Comparison of ENCODE assay signal across 8 cellular contexts in the genomic region with DNA sequence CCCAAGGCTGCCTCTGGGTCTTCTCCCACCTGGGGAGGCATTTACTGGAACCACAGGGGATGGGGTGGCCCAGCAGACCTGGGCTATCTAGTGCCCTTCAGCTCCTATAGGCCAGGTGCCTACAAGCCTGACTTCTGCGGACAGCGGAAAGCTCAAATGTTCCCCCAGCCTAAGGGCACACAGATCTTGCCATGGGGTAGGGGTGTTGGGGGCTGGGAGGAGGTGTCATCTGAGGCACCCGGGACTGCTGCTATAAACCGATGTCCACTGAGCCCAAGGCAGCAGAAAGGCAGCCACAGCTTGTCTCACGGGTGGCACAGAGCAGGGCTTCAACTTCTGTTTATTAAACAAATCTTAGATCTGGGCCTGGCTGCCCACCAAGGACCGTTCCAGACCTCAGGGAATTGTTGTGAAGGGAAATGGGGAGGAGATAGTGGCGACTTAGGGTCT. TPM values are rescaled to one million over a fixed set of nuclear protein-coding genes. Genes with fewer than 3 reads are reported as not detected.
DNase-seq lines count a peak whose midpoint lies in the region; ATAC-seq and TF ChIP-seq lines count a peak whose summit lies in the region.

No MANE protein-coding gene starts in this region.

- WGBS in right cardiac atrium = 55% methylated on average over 7 of the region's 7 CpGs

- H3K4me1 ChIP-seq in right cardiac atrium (ENCODE audit: control insufficient read depth, insufficient read depth, low read length) (peaks cover 24% of the 10 kb centered on the region), skeletal muscle tissue (ENCODE audit: control insufficient read depth in 3 of 3, insufficient read depth in 3 of 3, low read length in 3 of 3) (peaks cover 35 to 60% (median 54%) of the 10 kb centered on the region in 3 donors)

- peak overlapping the region; percentile 48 to 79 (median 72) for H3K9ac ChIP-seq in skeletal muscle tissue (ENCODE audit: low read depth in 1 of 3, low read length in 3 of 3)

- peak overlapping the region; percentile 24 for H3K27ac Mint-ChIP-seq in activated B cell treated with CpG ODN at 0.5 μM for 24 hours

- DNase-seq in H7 (peak; percentile 52), activated B cell treated with CpG ODN at 0.5 μM for 24 hours (no peak), right cardiac atrium (peak in 1 of 3 donors; percentile 64), NCI-H1048 (lab: John Stamatoyannopoulos, UW) (no peak), HPDE6-E6E7 (ENCODE audit: extremely low spot score) (no peak)
- no peak for DNase-seq in stimulated activated CD4-positive, alpha-beta T cell treated with anti-CD3 and anti-CD28 coated beads, Interleukin-1b, Interleukin-23, amount 100 ng/mL, for 48 hours

- peak overlapping the region; percentile 76 for H3K4me3 Mint-ChIP-seq in activated B cell treated with CpG ODN at 0.5 μM for 24 hours

- ATAC-seq in activated B cell treated with CpG ODN at 0.5 μM for 24 hours (ENCODE audit: low read depth) = no peak
- no peak for ATAC-seq in right cardiac atrium
- no peak for ATAC-seq in HG03159 (IDR thresholded peaks at IDR 0.05; ENCODE audit: unreplicated experiment)

- H3K4me1 Mint-ChIP-seq in activated B cell treated with CpG ODN at 0.5 μM for 24 hours = peaks cover 60% of the 10 kb centered on the region

- H3K4me3 ChIP-seq in H7 (ENCODE audit: insufficient read depth, low read depth, low read length) = no peak overlapping the region
- H3K4me3 ChIP-seq in right cardiac atrium (ENCODE audit: low read length) = peak overlapping the region; percentile 52
- peak overlapping the region; percentile 60 to 72 (median 64) for H3K4me3 ChIP-seq in skeletal muscle tissue (ENCODE audit: low read length in 3 of 3)

- H3K27me3 Mint-ChIP-seq in activated B cell treated with CpG ODN at 0.5 μM for 24 hours = no peaks in the 10 kb centered on the region

- intact Hi-C loops in activated B cell treated with CpG ODN at 0.5 μM for 24 hours (cut with micrococcal nuclease) = loop anchor here (1.0 kb wide), 3 partner anchors 27 to 124 kb away; partner anchors contain the start of gene INPP5K
- intact Hi-C loops in right cardiac atrium (cut with DNase I) = no loop called here

- H3K9me3 Mint-ChIP-seq in activated B cell treated with CpG ODN at 0.5 μM for 24 hours = no peaks in the 10 kb centered on the region

- POLR2A ChIA-PET in activated B cell treated with CpG ODN at 0.5 μM for 24 hours (lab: Charles Lee) = interaction anchor here (0.9 to 3.6 kb wide), 7 partner anchors 9 to 89 kb away, joined by 3 to 24 read pairs (median 10); partner anchors contain the start of genes CRK and YWHAE

- no peak for TF ChIP-seq CTCF in activated B cell treated with CpG ODN at 0.5 μM for 24 hours (IDR thresholded peaks at IDR 0.05)

- H3K36me3 Mint-ChIP-seq in activated B cell treated with CpG ODN at 0.5 μM for 24 hours (ENCODE audit: low read depth) = peaks cover 12% of the 10 kb centered on the region

- H3K27ac ChIP-seq in right cardiac atrium (ENCODE audit: low read length) (peak overlapping the region; percentile 94), skeletal muscle tissue (ENCODE audit: low read depth, low read length) (peak overlapping the region; percentile 85)

- H3K9me3 ChIP-seq in right cardiac atrium (ENCODE audit: control insufficient read depth, low read length) (no peaks in the 10 kb centered on the region), skeletal muscle tissue (ENCODE audit: control insufficient read depth in 3 of 3, low read length in 3 of 3) (no peaks in the 10 kb centered on the region)

- H3K27me3 ChIP-seq in H7 (ENCODE audit: control insufficient read depth, insufficient read depth, low read length) (peaks cover 4% of the 10 kb centered on the region; the same call in 1 of the 2 replicates), right cardiac atrium (ENCODE audit: control insufficient read depth, insufficient read depth) (no peaks in the 10 kb centered on the region), skeletal muscle tissue (ENCODE audit: control insufficient read depth in 3 of 3, insufficient read depth in 3 of 3, low read length in 3 of 3) (no peaks in the 10 kb centered on the region)

- CTCF ChIA-PET in activated B cell treated with CpG ODN at 0.5 μM for 24 hours (lab: Charles Lee) = interaction anchor here (2.1 kb wide), 1 partner anchor 27 kb away, joined by 12 read pairs; the partner anchor contains the start of gene INPP5K

- H3K36me3 ChIP-seq in H7 (replicated peaks; ENCODE audit: control insufficient read depth, insufficient read depth, low read length) (no peaks in the 10 kb centered on the region), skeletal muscle tissue (ENCODE audit: control insufficient read depth in 3 of 3, insufficient read depth in 3 of 3, low read length in 3 of 3) (no peaks in the 10 kb centered on the region)

RNA-seq across cellular contexts. Expression of gene MYO1C, which starts 3.6 kb away (rescaled TPM):
- 55.9 and 62.6 TPM in 2 replicates for total RNA-seq in H7 (2014; rRNA removed; shearing (Covaris generic))
- total RNA-seq in activated B cell treated with CpG ODN at 0.5 μM for 24 hours = 189 and 190 TPM in 2 replicates
- 100 to 1,000 TPM; 149 to 185 (median 180) TPM for total RNA-seq in right cardiac atrium
- polyA plus RNA-seq in right cardiac atrium = 78.9 TPM
- total RNA-seq in skeletal muscle tissue = 69.4 TPM

RNA-seq across cellular contexts. Expression of gene INPP5K, which starts 27.6 kb away (rescaled TPM):
- total RNA-seq in H7 (2014; rRNA removed; shearing (Covaris generic)) = 17.6 and 20.7 TPM in 2 replicates
- 46.0 and 50.0 TPM in 2 replicates for total RNA-seq in activated B cell treated with CpG ODN at 0.5 μM for 24 hours
- 10 to 100 TPM; 28.7 to 34.7 (median 32.4) TPM for total RNA-seq in right cardiac atrium
- 21.4 TPM for polyA plus RNA-seq in right cardiac atrium
- total RNA-seq in skeletal muscle tissue = 23.0 TPM

RNA-seq across cellular contexts. Expression of gene CRK, which starts 32.8 kb away (rescaled TPM):
- total RNA-seq in H7 (2014; rRNA removed; shearing (Covaris generic)) = 60.5 and 68.4 TPM in 2 replicates
- total RNA-seq in activated B cell treated with CpG ODN at 0.5 μM for 24 hours = 22.5 and 29.1 TPM in 2 replicates
- total RNA-seq in right cardiac atrium = 10 to 100 TPM; 33.9 to 44.8 (median 38.9) TPM
- polyA plus RNA-seq in right cardiac atrium = 21.3 TPM
- total RNA-seq in skeletal muscle tissue = 42.8 TPM
